In genomic region chr22:24247564-24248344, GRCh38 we compare ENCODE assay signal across 8 cellular contexts. TPM values are rescaled to one million over a fixed set of nuclear protein-coding genes. Genes with fewer than 3 reads are reported as not detected.
DNase-seq lines count a peak whose midpoint lies in the region; ATAC-seq and TF ChIP-seq lines count a peak whose summit lies in the region.

No MANE protein-coding gene starts in this region.

- H3K4me3 ChIP-seq in SU-DHL-6 (ENCODE audit: insufficient read depth, low read length, poor library complexity, severe bottlenecking) (no peak overlapping the region), right cardiac atrium (ENCODE audit: low read length) (no peak overlapping the region), rectal smooth muscle tissue (ENCODE audit: low read length) (no peak overlapping the region)

- H4K20me1 ChIP-seq in SU-DHL-6 (ENCODE audit: low read depth, low read length) = no peaks in the 10 kb centered on the region

- in situ Hi-C loops in KBM-7 (cut with MboI; ENCODE audit: low pct_unique_long_range_greater_than_20kb, low sequenced_read_pairs) = no loop called here

- H3F3A ChIP-seq in SU-DHL-6 (ENCODE audit: insufficient read depth) = no peaks in the 10 kb centered on the region

- no peak overlapping the region for H3K4me2 ChIP-seq in SU-DHL-6 (ENCODE audit: low read depth, low read length, poor library complexity, severe bottlenecking)

- H3K36me3 ChIP-seq in SU-DHL-6 (ENCODE audit: low read length) (no peaks in the 10 kb centered on the region), rectal smooth muscle tissue (ENCODE audit: control insufficient read depth, insufficient read depth, low read length) (no peaks in the 10 kb centered on the region)

- H3K4me1 ChIP-seq in right cardiac atrium (ENCODE audit: control insufficient read depth, insufficient read depth, low read length) = peaks cover 5% of the 10 kb centered on the region
- peaks cover 5% of the 10 kb centered on the region for H3K4me1 ChIP-seq in rectal smooth muscle tissue (ENCODE audit: control insufficient read depth, insufficient read depth, low read length)

- no peaks in the 10 kb centered on the region for H3K79me2 ChIP-seq in SU-DHL-6 (ENCODE audit: insufficient read depth, low read length)

- DNase-seq in Daoy (ENCODE audit: low read depth) = peak; percentile 83
- DNase-seq in KBM-7 = peak; percentile 73
- DNase-seq in astrocyte of the hippocampus (ENCODE audit: low read depth, low spot score) = peak; percentile 97
- peak; percentile 95 to 97 (median 97) for DNase-seq in right cardiac atrium

- H3K27me3 ChIP-seq in SU-DHL-6 (ENCODE audit: low read length) = no peaks in the 10 kb centered on the region
- H3K27me3 ChIP-seq in right cardiac atrium (ENCODE audit: control insufficient read depth, insufficient read depth) = no peaks in the 10 kb centered on the region
- H3K27me3 ChIP-seq in rectal smooth muscle tissue (ENCODE audit: control insufficient read depth, insufficient read depth, low read length) = no peaks in the 10 kb centered on the region

- H2AFZ ChIP-seq in SU-DHL-6 (ENCODE audit: low read depth, low read length, severe bottlenecking) = no peak overlapping the region

- no peak overlapping the region for H3K9ac ChIP-seq in SU-DHL-6 (ENCODE audit: low read length)
- no peak overlapping the region for H3K9ac ChIP-seq in rectal smooth muscle tissue (ENCODE audit: low read length)

- no peak overlapping the region for H3K27ac ChIP-seq in SU-DHL-6 (ENCODE audit: low read depth, low read length)
- peak overlapping the region; percentile 1 for H3K27ac ChIP-seq in right cardiac atrium (ENCODE audit: low read length)
- H3K27ac ChIP-seq in rectal smooth muscle tissue (ENCODE audit: low read depth, low read length) = peak overlapping the region; percentile 72

- no peaks in the 10 kb centered on the region for H3K9me2 ChIP-seq in SU-DHL-6 (replicated peaks; ENCODE audit: insufficient read depth, low read length)

- ATAC-seq in right cardiac atrium = peak; percentile 95
- no peak for ATAC-seq in HG02885 (IDR thresholded peaks at IDR 0.05; ENCODE audit: poor library complexity, unreplicated experiment)
- ATAC-seq in GM21528 (IDR thresholded peaks at IDR 0.05; ENCODE audit: low FRiP score, unreplicated experiment) = no peak

- WGBS in right cardiac atrium = 33% methylated on average over 23 of the region's 23 CpGs

- TF ChIP-seq CTCF in SU-DHL-6 (IDR thresholded peaks at IDR 0.05; ENCODE audit: insufficient read depth, low read length, poor library complexity, severe bottlenecking) = peak; percentile 36

- H3K9me3 ChIP-seq in SU-DHL-6 (ENCODE audit: insufficient read depth, low read length) (no peaks in the 10 kb centered on the region), right cardiac atrium (ENCODE audit: control insufficient read depth, low read length) (no peaks in the 10 kb centered on the region)

- intact Hi-C loops in right cardiac atrium (cut with DNase I) = loop anchor here (2.0 to 5.0 kb wide), 3 partner anchors 55 to 60 kb away; no protein-coding TSS in a partner anchor

RNA-seq across cellular contexts. Expression of gene GGT5, which starts 2.9 kb away (rescaled TPM):
- not detected in 2 replicates for total RNA-seq in Daoy (2014; rRNA removed; shearing (Covaris generic))
- 10 to 100 TPM; 30.2 to 61.0 (median 45.1) TPM for total RNA-seq in right cardiac atrium
- 46.3 TPM for polyA plus RNA-seq in right cardiac atrium

RNA-seq across cellular contexts. Expression of gene SPECC1L, which starts 22.9 kb away (rescaled TPM):
- total RNA-seq in Daoy (2014; rRNA removed; shearing (Covaris generic)) = 21.9 and 24.1 TPM in 2 replicates
- 10 to 100 TPM; 66.1 to 76.1 (median 71.7) TPM for total RNA-seq in right cardiac atrium
- polyA plus RNA-seq in right cardiac atrium = 16.9 TPM

Comparison
In these comparisons a context has a peak if more than half of its experiments do, and no peak if none do; other contexts are left out.
1. ATAC-seq: peak in right cardiac atrium (2 of 2); none in HG02885 (single experiment) and GM21528 (single experiment).
2. RNA of gene GGT5, which starts 2.9 kb away (total RNA-seq): 30.2 to 61.0 TPM in right cardiac atrium; not detected in Daoy; every median in the first group is over 10 times any median in the second.
3. Peak in every context shown above with its lines, with median percentiles within 50 percentile points of each other: DNase-seq.